Comparison of ENCODE assay signal across 14 cellular contexts in genomic region chr3:158509891-158510290, GRCh38.
A peak's percentile ranks its signal among the peaks of the same experiment; 100 is the strongest.
DNase-seq lines count a peak whose midpoint lies in the region; ATAC-seq, FAIRE-seq and TF ChIP-seq lines count a peak whose summit lies in the region.
"Had no signal": no experiment of that assay in that cellular context is flagged by ENCODE, and none has a peak within 500 bp of the region (broad histone marks: within the 10 kb centered on the region; RNA-seq: fewer than 3 reads in every experiment).

No MANE protein-coding gene starts in this region.

- no peak overlapping the region for H3K4me3 ChIP-seq in IMR-90 (ENCODE audit: insufficient read depth, low read depth, low read length)
- H3K4me3 ChIP-seq in osteoblast (ENCODE audit: insufficient read depth, low read length), result no peak overlapping the region
- H3K4me3 ChIP-seq in mesendoderm (ENCODE audit: low read length), result no peak overlapping the region
- no peak overlapping the region for H3K4me3 ChIP-seq in MM.1S (ENCODE audit: low read length)
- H3K4me3 ChIP-seq in small intestine (ENCODE audit: low read depth in 1 of 2, low read length in 2 of 2), result no peak overlapping the region
- H3K4me3 ChIP-seq: GM23338 had no signal

- CTCF ChIA-PET in IMR-90 (lab: Yijun Ruan, JAX), result no interaction called here

- no peak for DNase-seq in GM12891 (ENCODE audit: insufficient read length, low spot score)
- DNase-seq in IMR-90, result no peak
- DNase-seq in NCI-H226, result peak; percentile 72
- DNase-seq in osteoblast (ENCODE audit: insufficient read length, low spot score, missing footprints), result peak; percentile 39
- DNase-seq in mesendoderm, result no peak
- DNase-seq in MM.1S, result no peak
- no peak for DNase-seq in small intestine
- DNase-seq: Caco-2; CD4-positive, alpha-beta T cell; HCEC 1CT had no signal

- no peak for TF ChIP-seq RAD21 in IMR-90 (IDR thresholded peaks at IDR 0.05; ENCODE audit: low read length)

- in situ Hi-C loops in IMR-90 (cut with MboI; ENCODE audit: low sequenced_read_pairs), result no loop called here

- H3K4me1 ChIP-seq in IMR-90 (ENCODE audit: control insufficient read depth, insufficient read depth, low read length) (peaks cover 5% of the 10 kb centered on the region), osteoblast (ENCODE audit: insufficient read depth, low read length) (no peaks in the 10 kb centered on the region), mesendoderm (ENCODE audit: control insufficient read depth, low read depth, low read length) (no peaks in the 10 kb centered on the region), MM.1S (ENCODE audit: low read length) (no peaks in the 10 kb centered on the region), small intestine (ENCODE audit: control insufficient read depth in 2 of 2, insufficient read depth in 1 of 2, low read depth in 1 of 2, low read length in 1 of 2) (no peaks in the 10 kb centered on the region)
- H3K4me1 ChIP-seq: Caco-2 had no signal

- H4K8ac ChIP-seq in IMR-90 (ENCODE audit: low read depth in 2 of 2, low read length in 2 of 2) (no peak overlapping the region), mesendoderm (ENCODE audit: low read depth, low read length) (no peak overlapping the region)

- H3K56ac ChIP-seq in IMR-90 (ENCODE audit: extremely low read depth, insufficient read depth, low read length), result no peak overlapping the region
- no peak overlapping the region for H3K56ac ChIP-seq in mesendoderm (ENCODE audit: low read length)

- H3K9me1 ChIP-seq in IMR-90 (ENCODE audit: insufficient read depth, low read length), result no peaks in the 10 kb centered on the region

- H3K79me2 ChIP-seq in osteoblast (ENCODE audit: insufficient read depth, low read length), result no peaks in the 10 kb centered on the region
- no peaks in the 10 kb centered on the region for H3K79me2 ChIP-seq in mesendoderm (ENCODE audit: control insufficient read depth, insufficient read depth, low read length)
- H3K79me2 ChIP-seq in MM.1S (ENCODE audit: low read length), result no peaks in the 10 kb centered on the region

- H2AFZ ChIP-seq in IMR-90 (replicated peaks; ENCODE audit: low read length, poor library complexity), result no peak overlapping the region
- H2AFZ ChIP-seq in osteoblast (ENCODE audit: low read length), result no peak overlapping the region
- H2AFZ ChIP-seq in MM.1S (ENCODE audit: low read length), result no peak overlapping the region
- H2AFZ ChIP-seq: GM23338 had no signal

- H3K18ac ChIP-seq in IMR-90 (ENCODE audit: low read depth, low read length), result no peak overlapping the region
- H3K18ac ChIP-seq in mesendoderm (ENCODE audit: low read length), result no peak overlapping the region

- intact Hi-C loops in IMR-90 (cut with micrococcal nuclease), result loop anchor here (5.0 kb wide), 1 partner anchor 38 kb away; no protein-coding TSS in a partner anchor

- WGBS in IMR-90 (ENCODE audit: extremely low coverage in 2 of 2, insufficient read length in 1 of 2), 2 experiments, result no CpG with 5 or more reads among the region's 1 CpG
- WGBS in mesendoderm (ENCODE audit: extremely low coverage, insufficient coverage, low lambda C conversion rate), result no CpG with 5 or more reads among the region's 1 CpG
- 68 to 83% (median 77%) methylated on average over 1 of the region's 1 CpG for WGBS in small intestine, 3 donors

- H4K5ac ChIP-seq in IMR-90 (ENCODE audit: low read depth, low read length) (no peak overlapping the region), mesendoderm (ENCODE audit: low read length) (no peak overlapping the region)

- TF ChIP-seq CTCF in IMR-90 (conservative IDR thresholded peaks at IDR 0.05; ENCODE audit: low read depth, low read length) (no peak), osteoblast (IDR thresholded peaks at IDR 0.05; ENCODE audit: extremely low read depth, low read depth, low read length) (no peak), MM.1S (IDR thresholded peaks at IDR 0.05; ENCODE audit: low read length) (no peak)

- no peak overlapping the region for H2BK20ac ChIP-seq in IMR-90 (ENCODE audit: low read depth, low read length)

- no peaks in the 10 kb centered on the region for H4K20me1 ChIP-seq in IMR-90 (ENCODE audit: insufficient read depth, low read length)
- H4K20me1 ChIP-seq in osteoblast (ENCODE audit: insufficient read depth, low read length), result no peaks in the 10 kb centered on the region
- no peaks in the 10 kb centered on the region for H4K20me1 ChIP-seq in MM.1S (ENCODE audit: insufficient read depth, low read length)

- H3K36me3 ChIP-seq in IMR-90 (ENCODE audit: control insufficient read depth, insufficient read depth, low read length) (no peaks in the 10 kb centered on the region), osteoblast (ENCODE audit: insufficient read depth, low read length) (no peaks in the 10 kb centered on the region), mesendoderm (ENCODE audit: control insufficient read depth, insufficient read depth, low read length) (no peaks in the 10 kb centered on the region), MM.1S (replicated peaks; ENCODE audit: insufficient read depth, low read length) (no peaks in the 10 kb centered on the region), small intestine (ENCODE audit: control insufficient read depth in 2 of 2, insufficient read depth in 2 of 2, low read length in 2 of 2) (no peaks in the 10 kb centered on the region)

- H3K9ac ChIP-seq in IMR-90 (ENCODE audit: low read depth, low read length) (no peak overlapping the region), mesendoderm (ENCODE audit: low read length) (no peak overlapping the region), MM.1S (ENCODE audit: low read length) (no peak overlapping the region)

- dilution Hi-C loops in IMR-90 (cut with HindIII; ENCODE audit: low sequenced_read_pairs, unreplicated experiment), result no loop called here

- H3K4me2 ChIP-seq in IMR-90 (ENCODE audit: low read depth, low read length), result no peak overlapping the region
- no peak overlapping the region for H3K4me2 ChIP-seq in osteoblast (ENCODE audit: insufficient read depth, low read length)
- no peak overlapping the region for H3K4me2 ChIP-seq in mesendoderm (ENCODE audit: low read length)
- H3K4me2 ChIP-seq in MM.1S (ENCODE audit: low read depth, low read length), result no peak overlapping the region
- H3K4me2 ChIP-seq: GM23338 had no signal

- no peak overlapping the region for H3K4ac ChIP-seq in IMR-90 (ENCODE audit: low read depth, low read length)
- H3K4ac ChIP-seq in mesendoderm (ENCODE audit: low read depth, low read length), result no peak overlapping the region

- H3K79me1 ChIP-seq in IMR-90 (ENCODE audit: low read depth in 1 of 2, low read length in 2 of 2), result no peaks in the 10 kb centered on the region
- H3K79me1 ChIP-seq in mesendoderm (ENCODE audit: low read length), result no peaks in the 10 kb centered on the region

- no TSS peak for BruUV-seq in IMR-90 (replicated peaks; lab: Mats Ljungman, UMichigan)

- TF ChIP-seq POLR2A in GM12891 (IDR thresholded peaks at IDR 0.05; ENCODE audit: low read depth, low read length), result no peak
- TF ChIP-seq POLR2A in IMR-90 (IDR thresholded peaks at IDR 0.05; ENCODE audit: low read depth, low read length), result no peak

- H3K23ac ChIP-seq in IMR-90 (ENCODE audit: low read depth, low read length) (no peak overlapping the region), mesendoderm (ENCODE audit: low read length) (no peak overlapping the region)

- H3K9me3 ChIP-seq in IMR-90 (ENCODE audit: control insufficient read depth, insufficient read depth, low read length), result no peaks in the 10 kb centered on the region
- no peaks in the 10 kb centered on the region for H3K9me3 ChIP-seq in osteoblast (ENCODE audit: low read depth, low read length)
- no peaks in the 10 kb centered on the region for H3K9me3 ChIP-seq in MM.1S (replicated peaks; ENCODE audit: insufficient read depth, low read length)
- no peaks in the 10 kb centered on the region for H3K9me3 ChIP-seq in small intestine (ENCODE audit: control insufficient read depth, low read depth)
- H3K9me3 ChIP-seq: Caco-2 had no signal

- H3K27ac ChIP-seq in IMR-90 (ENCODE audit: insufficient read depth, low read length) (no peak overlapping the region), osteoblast (ENCODE audit: low read depth, low read length) (no peak overlapping the region), mesendoderm (ENCODE audit: low read depth, low read length) (no peak overlapping the region), MM.1S (ENCODE audit: low read length) (no peak overlapping the region), small intestine (ENCODE audit: low read depth in 1 of 2, low read length in 1 of 2) (no peak overlapping the region)
- H3K27ac ChIP-seq: C4-2B had no signal

- peak; percentile 23 for FAIRE-seq in GM12891 (lab: Jason Lieb, UNC)
- no peak for FAIRE-seq in small intestine (lab: Jason Lieb, UNC)
- FAIRE-seq: D721Med, H54 had no signal

- H2BK120ac ChIP-seq in IMR-90 (ENCODE audit: low read depth, low read length) (no peak overlapping the region), mesendoderm (ENCODE audit: low read depth, low read length) (no peak overlapping the region)

- H3F3A ChIP-seq in MM.1S (ENCODE audit: insufficient read depth, low read length), result no peaks in the 10 kb centered on the region

- no peak overlapping the region for H2BK5ac ChIP-seq in IMR-90 (ENCODE audit: low read depth, low read length, poor library complexity, severe bottlenecking)
- no peak overlapping the region for H2BK5ac ChIP-seq in mesendoderm (ENCODE audit: low read length)

- no peak overlapping the region for H4K91ac ChIP-seq in IMR-90 (ENCODE audit: insufficient read depth, low read depth, low read length)

- ATAC-seq in IMR-90 (ENCODE audit: low read depth), result no peak
- ATAC-seq: GM23338 had no signal

- H2BK15ac ChIP-seq in IMR-90 (ENCODE audit: low read depth, low read length) (no peak overlapping the region), mesendoderm (replicated peaks; ENCODE audit: low read depth) (no peak overlapping the region)

- no peak overlapping the region; the same call in 1 of the 2 replicates for H3K14ac ChIP-seq in IMR-90 (replicated peaks; ENCODE audit: low read depth, low read length)

- no peaks in the 10 kb centered on the region for H3K9me2 ChIP-seq in MM.1S (replicated peaks; ENCODE audit: insufficient read depth, low read length)

- POLR2A ChIA-PET in IMR-90 (lab: Charles Lee; ENCODE audit: unreplicated experiment), result no interaction called here

- H2AK9ac ChIP-seq in IMR-90 (replicated peaks; ENCODE audit: low read depth, low read length, poor library complexity), result no peak overlapping the region

- H2AK5ac ChIP-seq in IMR-90 (ENCODE audit: low read depth, low read length), result no peak overlapping the region
- H2AK5ac ChIP-seq in mesendoderm (ENCODE audit: low read length), result no peak overlapping the region

- H3K27me3 ChIP-seq in IMR-90 (ENCODE audit: control insufficient read depth, insufficient read depth, low read length) (no peaks in the 10 kb centered on the region), osteoblast (ENCODE audit: insufficient read depth, low read length) (no peaks in the 10 kb centered on the region), mesendoderm (ENCODE audit: insufficient read depth, low read length, poor library complexity) (no peaks in the 10 kb centered on the region), MM.1S (replicated peaks; ENCODE audit: insufficient read depth, low read length) (no peaks in the 10 kb centered on the region), small intestine (ENCODE audit: control insufficient read depth in 2 of 2, insufficient read depth in 2 of 2, low read length in 2 of 2) (no peaks in the 10 kb centered on the region)

TF ChIP-seq in GM12891, 5 proteins besides CTCF, POLR2A, EP300 and RAD21 (continues in another document):
- no peak for TF ChIP-seq TAF1 (IDR thresholded peaks at IDR 0.05; ENCODE audit: low read depth, low read length)

Comparison
In these comparisons a context has a peak if more than half of its experiments do, and no peak if none do; other contexts are left out.
1. DNase-seq: peak in NCI-H226 (single experiment) and osteoblast (single experiment); none in GM12891 (single experiment), IMR-90 (single experiment), mesendoderm (single experiment), MM.1S (single experiment) and small intestine (single experiment).